Comparison of ENCODE assay signal across 8 cellular contexts in genomic region chr17:75063201-75063600, GRCh38. TPM values are rescaled to one million over a fixed set of nuclear protein-coding genes. Genes with fewer than 3 reads are reported as not detected.
"Had no signal": no experiment of that assay in that cellular context is flagged by ENCODE, and none has a peak within 500 bp of the region (broad histone marks: within the 10 kb centered on the region; RNA-seq: fewer than 3 reads in every experiment).

No MANE protein-coding gene starts in this region.

- H3K9me3 Mint-ChIP-seq: H9 had no signal

- DNase-seq: GOT3, H9, HCEC 1CT, IMR-90, KG1 had no signal

- FAIRE-seq: HTR-8/SVneo, K562 had no signal

- H3K4me3 Mint-ChIP-seq: H9 had no signal

- H3K4me3 ChIP-seq: K562 had no signal

- ATAC-seq: K562 had no signal

RNA-seq across cellular contexts. Expression of gene SLC16A5, which starts 24.6 kb away (rescaled TPM):
- total RNA-seq: H4 had no signal
